Comparison of ENCODE assay signal across 1 cellular context in genomic region chr11:35236667-35237003, GRCh38.
A peak's percentile ranks its signal among the peaks of the same experiment; 100 is the strongest.
TF ChIP-seq lines count a peak whose summit lies in the region.

No MANE protein-coding gene starts in this region.

TF ChIP-seq in K562, 482 proteins besides CTCF, POLR2A, EP300 and RAD21 (continued from another document):
- TF ChIP-seq ZBTB5 (IDR thresholded peaks at IDR 0.05) = no peak
- TF ChIP-seq ARHGAP35 (IDR thresholded peaks at IDR 0.05; ENCODE audit: partially characterized antibody) = no peak
- TF ChIP-seq ZNF766 (CRISPR knock-in tag; conservative IDR thresholded peaks at IDR 0.05) = peak; percentile 69
- no peak for TF ChIP-seq CHD2 (IDR thresholded peaks at IDR 0.05; ENCODE audit: low read depth, low read length)
- peak; percentile 18; the same call in 1 of the 2 replicates for TF ChIP-seq GABPA (tag; conservative IDR thresholded peaks at IDR 0.05; ENCODE audit: low read depth)
- no peak for TF ChIP-seq MTA2 (IDR thresholded peaks at IDR 0.05; ENCODE audit: low read depth)
- no peak for TF ChIP-seq RFX1 (IDR thresholded peaks at IDR 0.05)
TF ChIP-seq in K562: peak in this region for 4.
